Comparison of ENCODE assay signal across 12 cellular contexts in genomic region chr3:105661461-105661860, GRCh38.
A peak's percentile ranks its signal among the peaks of the same experiment; 100 is the strongest.
DNase-seq lines count a peak whose midpoint lies in the region; ATAC-seq and TF ChIP-seq lines count a peak whose summit lies in the region.
"Had no signal": no experiment of that assay in that cellular context is flagged by ENCODE, and none has a peak within 500 bp of the region (broad histone marks: within the 10 kb centered on the region; RNA-seq: fewer than 3 reads in every experiment).

No MANE protein-coding gene starts in this region.

- TF ChIP-seq CTCF in nephron (IDR thresholded peaks at IDR 0.05; ENCODE audit: unreplicated experiment in 3 of 3): no peak

- H3K4me1 Mint-ChIP-seq in nephron: peaks cover 18% of the 10 kb centered on the region
- H3K4me1 Mint-ChIP-seq: H9 had no signal

- no peak overlapping the region for H3K4me3 Mint-ChIP-seq in nephron
- H3K4me3 Mint-ChIP-seq: CD4-positive, alpha-beta T cell; H9 had no signal

- peaks cover 14% of the 10 kb centered on the region for H3K4me1 ChIP-seq in SJCRH30

- H3K4me3 ChIP-seq in SJCRH30: no peak overlapping the region

- peaks cover 63% of the 10 kb centered on the region for H3K36me3 Mint-ChIP-seq in nephron (ENCODE audit: low read depth)

- ATAC-seq in GM18907 (IDR thresholded peaks at IDR 0.05; ENCODE audit: unreplicated experiment): no peak

- H3K9me3 Mint-ChIP-seq in nephron: no peaks in the 10 kb centered on the region
- H3K9me3 Mint-ChIP-seq: CD4-positive, alpha-beta T cell; H9 had no signal

- no peaks in the 10 kb centered on the region for H3K27me3 ChIP-seq in SJCRH30

- in situ Hi-C loops in G401 (cut with HindIII; ENCODE audit: low sequenced_read_pairs): no loop called here

- H3K27me3 Mint-ChIP-seq in nephron (ENCODE audit: low read depth): no peaks in the 10 kb centered on the region
- H3K27me3 Mint-ChIP-seq: CD4-positive, alpha-beta T cell had no signal

- DNase-seq in NCI-H146 (lab: John Stamatoyannopoulos, UW): peak; percentile 52
- DNase-seq in SJCRH30: peak; percentile 21 to 57
- no peak for DNase-seq in G401 (ENCODE audit: low spot score)
- DNase-seq in activated effector memory CD4-positive, alpha-beta T cell treated with Interleukin-2 at 50 U/mL for 16 hours: no peak
- DNase-seq: ACHN; Caco-2; CD4-positive, alpha-beta T cell; GDM1; H9 had no signal

- peak overlapping the region in 2 of 3 experiments; percentile 24 to 65 for H3K27ac Mint-ChIP-seq in nephron
- H3K27ac Mint-ChIP-seq: CD4-positive, alpha-beta T cell; H9 had no signal

- no peaks in the 10 kb centered on the region for H3K9me3 ChIP-seq in SJCRH30 (replicated peaks)
- H3K9me3 ChIP-seq: Caco-2 had no signal

- peak overlapping the region; percentile 69 for H3K27ac ChIP-seq in SJCRH30
- H3K27ac ChIP-seq: C4-2B had no signal

- 0 out of 2 replicates have a peak, but pooled peaks cover 5% of the 10 kb centered on the region for H3K36me3 ChIP-seq in SJCRH30

Comparison
In these comparisons a context has a peak if more than half of its experiments do, and no peak if none do; other contexts are left out.
1. DNase-seq: peak in NCI-H146 (single experiment) and SJCRH30 (2 of 2); none in G401 (single experiment) and activated effector memory CD4-positive, alpha-beta T cell treated with Interleukin-2 at 50 U/mL for 16 hours (single experiment).